Comparison of ENCODE assay signal across 8 cellular contexts in genomic region chr2:218710687-218711549, GRCh38. TPM values are rescaled to one million over a fixed set of nuclear protein-coding genes. Genes with fewer than 3 reads are reported as not detected.
DNase-seq lines count a peak whose midpoint lies in the region; ATAC-seq and TF ChIP-seq lines count a peak whose summit lies in the region.

Gene TTLL4, plus strand, starts transcription at chr2:218710835. Its CDS starts 26,842 bp downstream, at chr2:218737677.

- TF ChIP-seq CTCF in Calu3 (IDR thresholded peaks at IDR 0.05; ENCODE audit: unreplicated experiment): peak; percentile 86

- DNase-seq in Calu3 (peak; percentile 98), NT2/D1 (ENCODE audit: low read depth, low spot score) (peak; percentile 95), mesenteric fat pad (ENCODE audit: low spot score) (peak; percentile 99)
- DNase-seq in activated CD8-positive, alpha-beta memory T cell treated with anti-CD3 and anti-CD28 coated beads, Interleukin-2, amount 10 ng/mL, durations not matched to agents 7 days and 5 days: peak; percentile 98
- DNase-seq in stimulated activated CD8-positive, alpha-beta memory T cell treated with anti-CD3 and anti-CD28 coated beads, Interleukin-15, amount 100 ng/mL, for 24 hours (ENCODE audit: low read depth): peak; percentile 94

- H3K9me3 Mint-ChIP-seq in Calu3 (ENCODE audit: low read depth, unreplicated experiment): no peaks in the 10 kb centered on the region
- no peaks in the 10 kb centered on the region for H3K9me3 Mint-ChIP-seq in activated CD8-positive, alpha-beta memory T cell treated with anti-CD3 and anti-CD28 coated beads, Interleukin-2, amount 10 ng/mL, durations not matched to agents 7 days and 5 days (ENCODE audit: low read depth)

- H3K4me3 Mint-ChIP-seq in Calu3 (ENCODE audit: low read depth, unreplicated experiment): peak within 1 kb of the TSS; percentile 79
- peak within 1 kb of the TSS; percentile 90 for H3K4me3 Mint-ChIP-seq in activated CD8-positive, alpha-beta memory T cell treated with anti-CD3 and anti-CD28 coated beads, Interleukin-2, amount 10 ng/mL, durations not matched to agents 7 days and 5 days

- peaks cover 12% of the 10 kb centered on the region for H3K36me3 ChIP-seq in HUES48 (ENCODE audit: control insufficient read depth, insufficient read depth, low read length)
- H3K36me3 ChIP-seq in NT2/D1 (ENCODE audit: insufficient read depth, insufficient read length, low read length): peaks cover 34% of the 10 kb centered on the region
- H3K36me3 ChIP-seq in endocrine pancreas (ENCODE audit: control insufficient read depth, insufficient read depth, low read length): no peaks in the 10 kb centered on the region

- peak within 1 kb of the TSS; percentile 70 for H3K27ac ChIP-seq in HUES48 (ENCODE audit: low read depth, low read length)

- H3K36me3 Mint-ChIP-seq in Calu3 (ENCODE audit: insufficient read depth, unreplicated experiment): peaks cover 21% of the 10 kb centered on the region
- peaks cover 4% of the 10 kb centered on the region for H3K36me3 Mint-ChIP-seq in activated CD8-positive, alpha-beta memory T cell treated with anti-CD3 and anti-CD28 coated beads, Interleukin-2, amount 10 ng/mL, durations not matched to agents 7 days and 5 days

- peak within 1 kb of the TSS; percentile 92 for H3K4me3 ChIP-seq in HUES48 (ENCODE audit: low read depth, low read length)
- peak within 1 kb of the TSS; percentile 98 for H3K4me3 ChIP-seq in NT2/D1 (ENCODE audit: insufficient read length, low read depth)
- peak within 1 kb of the TSS; percentile 71 for H3K4me3 ChIP-seq in endocrine pancreas (ENCODE audit: control insufficient read depth, insufficient read depth, low read length)

- peaks cover 20% of the 10 kb centered on the region for H3K4me1 Mint-ChIP-seq in Calu3 (ENCODE audit: low read depth, unreplicated experiment)
- peaks cover 52% of the 10 kb centered on the region for H3K4me1 Mint-ChIP-seq in activated CD8-positive, alpha-beta memory T cell treated with anti-CD3 and anti-CD28 coated beads, Interleukin-2, amount 10 ng/mL, durations not matched to agents 7 days and 5 days

- CTCF ChIA-PET in Calu3 (lab: Charles Lee): interaction anchor here (0.6 to 1.9 kb wide), 11 partner anchors 12 to 1027 kb away, joined by 3 to 15 read pairs (median 5); partner anchors contain the start of genes CYP27A1, RNF25, STK36 and ZNF142
- CTCF ChIA-PET in activated CD8-positive, alpha-beta memory T cell treated with anti-CD3 and anti-CD28 coated beads, Interleukin-2, amount 10 ng/mL, durations not matched to agents 7 days and 5 days (lab: Charles Lee): interaction anchor here (0.6 to 3.2 kb wide), 25 partner anchors 9 to 584 kb away, joined by 3 to 24 read pairs (median 4); partner anchors contain the start of genes BCS1L, RNF25, STK36 and WNT10A

- H3K27me3 ChIP-seq in HUES48 (ENCODE audit: control insufficient read depth, insufficient read depth, low read length) (no peaks in the 10 kb centered on the region), NT2/D1 (ENCODE audit: insufficient read depth, insufficient read length) (no peaks in the 10 kb centered on the region), endocrine pancreas (ENCODE audit: control insufficient read depth, insufficient read depth, low read length) (no peaks in the 10 kb centered on the region)

- H3K27me3 Mint-ChIP-seq in Calu3 (ENCODE audit: unreplicated experiment): no peaks in the 10 kb centered on the region
- H3K27me3 Mint-ChIP-seq in activated CD8-positive, alpha-beta memory T cell treated with anti-CD3 and anti-CD28 coated beads, Interleukin-2, amount 10 ng/mL, durations not matched to agents 7 days and 5 days: peaks cover 7% of the 10 kb centered on the region

- H3K9me3 ChIP-seq in HUES48 (ENCODE audit: control insufficient read depth, insufficient read depth, low read length) (no peaks in the 10 kb centered on the region), NT2/D1 (ENCODE audit: insufficient read depth, low read length) (no peaks in the 10 kb centered on the region), endocrine pancreas (ENCODE audit: control insufficient read depth, low read length) (no peaks in the 10 kb centered on the region)

- intact Hi-C loops in Calu3 (cut with micrococcal nuclease; ENCODE audit: unreplicated experiment): loop anchor here (5.0 kb wide), 1 partner anchor 136 kb away; no protein-coding TSS in a partner anchor

- peak within 1 kb of the TSS; percentile 75 for H3K9ac ChIP-seq in HUES48 (ENCODE audit: low read depth, low read length)
- H3K9ac ChIP-seq in NT2/D1 (ENCODE audit: insufficient read length, low read depth): peak within 1 kb of the TSS; percentile 99
- H3K9ac ChIP-seq in endocrine pancreas (ENCODE audit: control insufficient read depth, insufficient read depth, low read length): peak within 1 kb of the TSS; percentile 71

- ATAC-seq in GM21390 (IDR thresholded peaks at IDR 0.05; ENCODE audit: unreplicated experiment): peak; percentile 91
- ATAC-seq in activated CD8-positive, alpha-beta memory T cell treated with anti-CD3 and anti-CD28 coated beads, Interleukin-2, amount 10 ng/mL, durations not matched to agents 7 days and 5 days: peak; percentile 95

- peaks cover 7% of the 10 kb centered on the region for H3K4me1 ChIP-seq in HUES48 (ENCODE audit: control insufficient read depth, insufficient read depth, low read length)
- no peaks in the 10 kb centered on the region for H3K4me1 ChIP-seq in NT2/D1 (ENCODE audit: insufficient read depth, insufficient read length)
- H3K4me1 ChIP-seq in endocrine pancreas (ENCODE audit: control insufficient read depth, insufficient read depth, low read length): no peaks in the 10 kb centered on the region

- H3K27ac Mint-ChIP-seq in Calu3 (ENCODE audit: unreplicated experiment): peak within 1 kb of the TSS; percentile 90
- peak within 1 kb of the TSS; percentile 80 for H3K27ac Mint-ChIP-seq in activated CD8-positive, alpha-beta memory T cell treated with anti-CD3 and anti-CD28 coated beads, Interleukin-2, amount 10 ng/mL, durations not matched to agents 7 days and 5 days

- no TSS peak for BruUV-seq in Calu3 (replicated peaks; lab: Mats Ljungman, UMichigan)

RNA-seq across cellular contexts. Expression of gene TTLL4, which starts in this region (rescaled TPM):
- total RNA-seq in Calu3 (2022) (67.3 and 75.5 TPM in 2 replicates), mesenteric fat pad (23.6 TPM)
- total RNA-seq in activated CD8-positive, alpha-beta memory T cell treated with anti-CD3 and anti-CD28 coated beads, Interleukin-2, amount 10 ng/mL, durations not matched to agents 7 days and 5 days: 10 to 100 TPM; 39.6 to 40.4 TPM

Comparison
In these comparisons a context has a peak if more than half of its experiments do, and no peak if none do; other contexts are left out.
1. Peak in every context shown above with its lines: DNase-seq, ATAC-seq, H3K4me3 ChIP-seq and H3K27ac ChIP-seq.